Comparison of ENCODE assay signal across 27 cellular contexts in genomic region chr1:38050397-38051141, GRCh38. TPM values are rescaled to one million over a fixed set of nuclear protein-coding genes. Genes with fewer than 3 reads are reported as not detected.
DNase-seq lines count a peak whose midpoint lies in the region; ATAC-seq and TF ChIP-seq lines count a peak whose summit lies in the region.
"Had no signal": no experiment of that assay in that cellular context is flagged by ENCODE, and none has a peak within 500 bp of the region (broad histone marks: within the 10 kb centered on the region; RNA-seq: fewer than 3 reads in every experiment).

No MANE protein-coding gene starts in this region.

- no TSS peak for BruUV-seq in A673 (replicated peaks; lab: Mats Ljungman, UMichigan)

- CTCF ChIA-PET in A673 (lab: Charles Lee): interaction anchor here (0.9 kb wide), 1 partner anchor 21 kb away, joined by 4 read pairs; no protein-coding TSS in a partner anchor
- CTCF ChIA-PET in HEK293 (lab: Yijun Ruan, JAX): interaction anchor here (0.5 kb wide), 1 partner anchor 25 kb away, joined by 3 read pairs; no protein-coding TSS in a partner anchor

- ATAC-seq in GM19452 (IDR thresholded peaks at IDR 0.05; ENCODE audit: unreplicated experiment): no peak
- no peak for ATAC-seq in HG03354 (IDR thresholded peaks at IDR 0.05; ENCODE audit: poor library complexity, severe bottlenecking, unreplicated experiment)
- ATAC-seq: A549; activated CD4-positive, alpha-beta T cell treated with anti-CD3 and anti-CD28 coated beads for 36 hours; CD8-positive, alpha-beta T cell; gastrocnemius medialis; HCT116; left lung; SK-N-SH treated with all-trans-retinoic acid at 6 μM for 48 hours; T-helper 17 cell had no signal

- H3K4me3 ChIP-seq in A673 (ENCODE audit: low read depth, low read length, poor library complexity, severe bottlenecking): peak overlapping the region; percentile 27
- H3K4me3 ChIP-seq in HEK293 (ENCODE audit: low read depth, low read length): no peak overlapping the region
- no peak overlapping the region for H3K4me3 ChIP-seq in adipocyte (ENCODE audit: low read length)
- H3K4me3 ChIP-seq: A549, gastrocnemius medialis, left lung had no signal

- H3K27ac ChIP-seq in A673 (ENCODE audit: low read depth, low read length, poor library complexity, severe bottlenecking): peak overlapping the region; percentile 55
- no peak overlapping the region for H3K27ac ChIP-seq in HEK293 (ENCODE audit: extremely low read depth, low read depth, low read length)
- H3K27ac ChIP-seq: A549, gastrocnemius medialis, HL-60, left lung had no signal

- intact Hi-C loops in A673 (cut with micrococcal nuclease; ENCODE audit: unreplicated experiment): no loop called here

- H3K36me3 ChIP-seq in A673 (ENCODE audit: insufficient read depth, low read length, poor library complexity, severe bottlenecking) (peaks cover under 1% of the 10 kb centered on the region), HEK293 (ENCODE audit: control insufficient read depth in 2 of 2, insufficient read depth in 1 of 2, low read length in 2 of 2) (no peaks in the 10 kb centered on the region), adipocyte (ENCODE audit: control insufficient read depth, insufficient read depth, low read length, severe bottlenecking) (no peaks in the 10 kb centered on the region)
- H3K36me3 ChIP-seq: gastrocnemius medialis, left lung had no signal

- TF ChIP-seq CTCF in A673 (conservative IDR thresholded peaks at IDR 0.05; ENCODE audit: low read depth, low read length): no peak
- TF ChIP-seq CTCF in HEK293 (tag by site-specific recombination; IDR thresholded peaks at IDR 0.05): no peak

- H3K4me1 ChIP-seq in A673 (ENCODE audit: insufficient read depth, low read length, poor library complexity, severe bottlenecking) (peaks cover 59% of the 10 kb centered on the region), HEK293 (ENCODE audit: control insufficient read depth, insufficient read depth, low read length) (no peaks in the 10 kb centered on the region), adipocyte (ENCODE audit: control insufficient read depth, insufficient read depth, low read length) (peaks cover 7% of the 10 kb centered on the region)

- DNase-seq in A673 (ENCODE audit: low spot score): peak; percentile 61
- peak; percentile 16 for DNase-seq in adipocyte (ENCODE audit: low read depth)
- DNase-seq in left kidney (ENCODE audit: low read depth, low spot score): peak; percentile 94
- DNase-seq in DMS53 treated with DMSO at 0.1 percent for 48 hours (lab: John Stamatoyannopoulos, UW; ENCODE audit: unreplicated experiment): no peak
- no peak for DNase-seq in KG1 (lab: John Stamatoyannopoulos, UW)
- DNase-seq: activated CD4-positive, alpha-beta T cell treated with anti-CD3 and anti-CD28 coated beads for 36 hours; activated CD8-positive, alpha-beta memory T cell treated with anti-CD3 and anti-CD28 coated beads for 24 hours; activated effector memory CD4-positive, alpha-beta T cell treated with anti-CD3 and anti-CD28 coated beads, Interleukin-2, amount 50 U/mL, for 16 hours; CD8-positive, alpha-beta T cell; central memory CD4-positive, alpha-beta T cell; dermis blood vessel endothelial cell; gastrocnemius medialis; hippocampal formation; left lung; mesenchymal stem cell; MV-4-11; NCI-H146; stimulated activated CD4-positive, alpha-beta T cell treated with anti-CD3 and anti-CD28 coated beads, Interleukin-2, amount 100 ng/mL, for 24 hours; T-helper 17 cell had no signal

- H3K27me3 ChIP-seq in A673 (replicated peaks; ENCODE audit: insufficient read depth, low read depth, low read length, poor library complexity) (no peaks in the 10 kb centered on the region), adipocyte (replicated peaks; ENCODE audit: control insufficient read depth, insufficient read depth, low read length) (peaks cover 55% of the 10 kb centered on the region)

- POLR2A ChIA-PET in A673 (lab: Charles Lee; ENCODE audit: low non-redundant PET) (no interaction called here), HEK293 (lab: Yijun Ruan, JAX) (interaction anchor here (0.7 kb wide), 1 partner anchor 25 kb away, joined by 3 read pairs; no protein-coding TSS in a partner anchor)

- no peak overlapping the region for H3K9ac ChIP-seq in adipocyte (ENCODE audit: low read length)

- H3K9me3 ChIP-seq in A673 (ENCODE audit: low read depth, low read length, poor library complexity, severe bottlenecking) (no peaks in the 10 kb centered on the region), HEK293 (ENCODE audit: control insufficient read depth, insufficient read depth, low read depth, low read length) (no peaks in the 10 kb centered on the region), adipocyte (ENCODE audit: control insufficient read depth, low read length) (no peaks in the 10 kb centered on the region)
- H3K9me3 ChIP-seq: A549, gastrocnemius medialis, left lung had no signal

TF ChIP-seq in HEK293, 187 proteins besides CTCF, POLR2A, EP300 and RAD21 (continues in another document):
- peak; percentile 37 for TF ChIP-seq GLIS2 (tag by site-specific recombination; IDR thresholded peaks at IDR 0.05)
- TF ChIP-seq WT1 (tag by site-specific recombination; IDR thresholded peaks at IDR 0.05): no peak
- TF ChIP-seq ZNF114 (tag by site-specific recombination; IDR thresholded peaks at IDR 0.05): no peak
- no peak for TF ChIP-seq KLF8 (tag by site-specific recombination; IDR thresholded peaks at IDR 0.05)
- TF ChIP-seq INSM2 (tag by site-specific recombination; IDR thresholded peaks at IDR 0.05): no peak
- TF ChIP-seq MYNN (tag by site-specific recombination; IDR thresholded peaks at IDR 0.05; ENCODE audit: borderline replicate concordance): no peak
- no peak for TF ChIP-seq KLF16 (tag by site-specific recombination; IDR thresholded peaks at IDR 0.05)
- TF ChIP-seq ZFHX2 (tag by site-specific recombination; conservative IDR thresholded peaks at IDR 0.05): peak; percentile 90
- no peak for TF ChIP-seq ZNF529 (tag by site-specific recombination; IDR thresholded peaks at IDR 0.05; ENCODE audit: insufficient replicate concordance)
- 0 out of 2 replicates have a peak, but pooled peaks have one; percentile 24 for TF ChIP-seq PRDM10 (tag by site-specific recombination; IDR thresholded peaks at IDR 0.05)
- no peak for TF ChIP-seq ZNF521 (tag by site-specific recombination; IDR thresholded peaks at IDR 0.05)
- no peak for TF ChIP-seq ZNF404 (tag by site-specific recombination; IDR thresholded peaks at IDR 0.05)
- no peak for TF ChIP-seq ZNF513 (tag by site-specific recombination; IDR thresholded peaks at IDR 0.05)
- no peak for TF ChIP-seq ZNF335 (tag by site-specific recombination; conservative IDR thresholded peaks at IDR 0.05)
- peak; percentile 63 for TF ChIP-seq ZIC2 (tag by site-specific recombination; IDR thresholded peaks at IDR 0.05)

RNA-seq across cellular contexts. Expression of gene POU3F1, which starts 4.0 kb away (rescaled TPM):
- total RNA-seq in A673 (2021): 83.3 and 92.9 TPM in 2 replicates
- total RNA-seq: left lung, LHCN-M2 had no signal

RNA-seq across cellular contexts. Expression of gene UTP11, which starts 38.0 kb away (rescaled TPM):
- 109 and 113 TPM in 2 replicates for total RNA-seq in A673 (2021)

RNA-seq across cellular contexts. Expression of gene FHL3, which starts 45.3 kb away (rescaled TPM):
- total RNA-seq in A673 (2021): 89.5 and 106 TPM in 2 replicates

Comparison
In these comparisons a context has a peak if more than half of its experiments do, and no peak if none do; other contexts are left out.
1. DNase-seq: peak in A673 (single experiment), adipocyte (single experiment) and left kidney (single experiment); none in DMS53 treated with DMSO at 0.1 percent for 48 hours (single experiment) and KG1 (single experiment).